18 cellular contexts compared by ENCODE assay signal in the genomic region with DNA sequence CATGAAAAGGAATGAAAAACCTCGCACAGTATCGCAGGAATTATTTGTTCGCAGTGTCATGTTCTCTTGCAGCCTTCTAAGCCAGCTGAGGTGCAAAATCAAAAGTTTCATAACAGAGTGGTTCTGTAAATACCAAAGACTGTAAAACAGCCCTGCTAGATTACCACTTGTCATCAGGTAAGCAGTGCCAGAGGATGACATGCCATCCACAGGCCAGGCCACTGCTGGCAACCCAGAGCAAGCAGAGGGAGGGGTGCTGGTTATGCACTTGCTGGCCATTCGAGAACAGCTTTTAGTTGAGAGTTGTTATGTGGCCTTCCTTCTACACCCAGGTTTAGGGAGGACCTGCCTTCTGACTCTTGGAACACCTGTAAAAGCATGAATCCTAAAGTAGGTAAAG.
A peak's percentile ranks its signal among the peaks of the same experiment; 100 is the strongest.
DNase-seq lines count a peak whose midpoint lies in the region; ATAC-seq, FAIRE-seq and TF ChIP-seq lines count a peak whose summit lies in the region.
"Had no signal": no experiment of that assay in that cellular context is flagged by ENCODE, and none has a peak within 500 bp of the region (broad histone marks: within the 10 kb centered on the region; RNA-seq: fewer than 3 reads in every experiment).

No MANE protein-coding gene starts in this region.

- ATAC-seq in HepG2, result no peak
- ATAC-seq in left lung, result peak; percentile 57
- no peak for ATAC-seq in HG02970 (IDR thresholded peaks at IDR 0.05; ENCODE audit: low FRiP score, unreplicated experiment)
- ATAC-seq: activated CD4-positive, CD25-positive, alpha-beta regulatory T cell treated with anti-CD3 and anti-CD28 coated beads, Interleukin-2, amount 50 U/mL, for 24 hours had no signal

- H3K27me3 Mint-ChIP-seq in dendritic cell treated with granulocyte-macrophage colony-stimulating factor and Interleukin-4, amounts not matched to agents 40 ng/mL and 50 ng/mL, for 4 days, result no peaks in the 10 kb centered on the region

- TF ChIP-seq EP300 in HepG2 (IDR thresholded peaks at IDR 0.05; ENCODE audit: low read depth in 2 of 2, low read length in 2 of 2), result no peak
- no peak for TF ChIP-seq EP300 in HepG2 (CRISPR knock-in tag; IDR thresholded peaks at IDR 0.05; ENCODE audit: borderline replicate concordance)
- no peak for TF ChIP-seq EP300 in transverse colon (IDR thresholded peaks at IDR 0.05; ENCODE audit: low read depth)

- peaks cover 60% of the 10 kb centered on the region for H3K79me2 ChIP-seq in HepG2 (ENCODE audit: insufficient read depth, low read length)
- H3K79me2 ChIP-seq in MM.1S (ENCODE audit: low read length), result peaks cover 98% of the 10 kb centered on the region

- H3K4me2 ChIP-seq in HepG2 (ENCODE audit: low read depth, low read length), result no peak overlapping the region
- no peak overlapping the region for H3K4me2 ChIP-seq in MM.1S (ENCODE audit: low read depth, low read length)

- H3K4me3 ChIP-seq in liver (ENCODE audit: low read depth in 1 of 3, low read length in 3 of 3), result no peak overlapping the region
- H3K4me3 ChIP-seq in HepG2 (replicated peaks in 1 of 3; ENCODE audit: insufficient read depth in 1 of 3, low read depth in 2 of 3, low read length in 3 of 3), result no peak overlapping the region
- no peak overlapping the region for H3K4me3 ChIP-seq in left lung
- no peak overlapping the region for H3K4me3 ChIP-seq in transverse colon
- no peak overlapping the region for H3K4me3 ChIP-seq in MM.1S (ENCODE audit: low read length)

- no peak overlapping the region for H2AFZ ChIP-seq in HepG2 (ENCODE audit: low read length)
- no peak overlapping the region for H2AFZ ChIP-seq in MM.1S (ENCODE audit: low read length)

- H3K36me3 ChIP-seq in liver (ENCODE audit: control insufficient read depth in 4 of 4, insufficient read depth in 3 of 4, low read depth in 1 of 4, low read length in 3 of 4) (peaks cover 0 to 2% (median 0%) of the 10 kb centered on the region in 4 donors), HepG2 (replicated peaks in 1 of 2; ENCODE audit: control insufficient read depth in 1 of 2, insufficient read depth in 2 of 2, low read length in 2 of 2) (peaks cover 3 to 4% of the 10 kb centered on the region in 2 experiments; a peak in 2 of 5 replicates), left lung (no peaks in the 10 kb centered on the region), transverse colon (no peaks in the 10 kb centered on the region), MM.1S (replicated peaks; ENCODE audit: insufficient read depth, low read length) (no peaks in the 10 kb centered on the region)

- intact Hi-C loops in HepG2 (cut with micrococcal nuclease; ENCODE audit: unreplicated experiment) (no loop called here), left lung (cut with DNase I) (no loop called here), transverse colon (cut with DNase I; ENCODE audit: low total_unique reads) (no loop called here)
- intact Hi-C loops in dendritic cell treated with granulocyte-macrophage colony-stimulating factor and Interleukin-4, amounts not matched to agents 40 ng/mL and 50 ng/mL, for 4 days (cut with micrococcal nuclease), result loop anchor here (5.0 kb wide), 1 partner anchor 68 kb away; no protein-coding TSS in a partner anchor

- peaks cover 37% of the 10 kb centered on the region for H3K36me3 Mint-ChIP-seq in dendritic cell treated with granulocyte-macrophage colony-stimulating factor and Interleukin-4, amounts not matched to agents 40 ng/mL and 50 ng/mL, for 4 days (ENCODE audit: low read depth)

- DNase-seq in HepG2 (ENCODE audit: low spot score) (no peak), left lung (no peak), transverse colon (peak; percentile 68), MM.1S (no peak)
- no peak for DNase-seq in stimulated activated CD4-positive, alpha-beta T cell treated with anti-CD3 and anti-CD28 coated beads, Interleukin-12 subunit alpha, Interleukin-12 subunit beta, amount 100 ng/mL, for 4 hours
- DNase-seq: activated naive CD4-positive, alpha-beta T cell; DMS 273 treated with DMSO at 0.1 percent for 48 hours; effector CD8-positive, alpha-beta T cell; HFFc6; KBM-7; NCI-H1092 treated with DMSO at 0.1 percent for 48 hours; NCI-H2171; occipital lobe had no signal

- H3K9me3 ChIP-seq in liver (ENCODE audit: control insufficient read depth in 4 of 4, low read length in 3 of 4) (no peaks in the 10 kb centered on the region), HepG2 (ENCODE audit: low read length) (no peaks in the 10 kb centered on the region), left lung (no peaks in the 10 kb centered on the region), transverse colon (no peaks in the 10 kb centered on the region), MM.1S (replicated peaks; ENCODE audit: insufficient read depth, low read length) (no peaks in the 10 kb centered on the region)

- CTCF ChIA-PET in HepG2 (lab: Yijun Ruan, JAX; ENCODE audit: low intra/inter-chr PET ratio, low total read pairs), result no interaction called here

- H3F3A ChIP-seq in MM.1S (ENCODE audit: insufficient read depth, low read length), result no peaks in the 10 kb centered on the region

- no TSS peak for BruUV-seq in HepG2 (replicated peaks; lab: Mats Ljungman, UMichigan)

- H3K4me1 Mint-ChIP-seq in dendritic cell treated with granulocyte-macrophage colony-stimulating factor and Interleukin-4, amounts not matched to agents 40 ng/mL and 50 ng/mL, for 4 days (ENCODE audit: low read depth), result peaks cover 95% of the 10 kb centered on the region

- POLR2A ChIA-PET in HepG2 (lab: Yijun Ruan, JAX), result no interaction called here

- H3K27me3 ChIP-seq in liver (ENCODE audit: control insufficient read depth in 4 of 4, insufficient read depth in 4 of 4, low read length in 3 of 4) (no peaks in the 10 kb centered on the region), HepG2 (ENCODE audit: control insufficient read depth in 1 of 2, insufficient read depth in 2 of 2, low read length in 2 of 2) (no peaks in the 10 kb centered on the region), left lung (no peaks in the 10 kb centered on the region), transverse colon (no peaks in the 10 kb centered on the region), MM.1S (replicated peaks; ENCODE audit: insufficient read depth, low read length) (no peaks in the 10 kb centered on the region)

- TF ChIP-seq CTCF in liver (IDR thresholded peaks at IDR 0.05; ENCODE audit: low read depth, low read length, missing input control) (no peak), HepG2 (CRISPR knock-in tag; IDR thresholded peaks at IDR 0.05) (no peak), left lung (IDR thresholded peaks at IDR 0.05) (no peak), transverse colon (IDR thresholded peaks at IDR 0.05) (no peak), MM.1S (IDR thresholded peaks at IDR 0.05; ENCODE audit: low read length) (no peak)

- no peak for FAIRE-seq in HepG2 (lab: Jason Lieb, UNC)
- FAIRE-seq: astrocyte had no signal

- H4K20me1 ChIP-seq in HepG2 (ENCODE audit: insufficient read depth, low read length), result peaks cover 10% of the 10 kb centered on the region
- H4K20me1 ChIP-seq in MM.1S (ENCODE audit: insufficient read depth, low read length), result no peaks in the 10 kb centered on the region

- H3K27ac ChIP-seq in liver (ENCODE audit: low read depth in 1 of 2, low read length in 2 of 2) (no peak overlapping the region), HepG2 (ENCODE audit: extremely low read length, insufficient read depth, low read length) (no peak overlapping the region), left lung (peak overlapping the region; percentile 13 to 39), transverse colon (peak overlapping the region; percentile 78 to 87 (median 80)), MM.1S (ENCODE audit: low read length) (no peak overlapping the region)

- H3K27ac Mint-ChIP-seq in dendritic cell treated with granulocyte-macrophage colony-stimulating factor and Interleukin-4, amounts not matched to agents 40 ng/mL and 50 ng/mL, for 4 days, result peak overlapping the region; percentile 71
- H3K27ac Mint-ChIP-seq: HFFc6 had no signal

- no peak overlapping the region for H3K4me3 Mint-ChIP-seq in dendritic cell treated with granulocyte-macrophage colony-stimulating factor and Interleukin-4, amounts not matched to agents 40 ng/mL and 50 ng/mL, for 4 days
- H3K4me3 Mint-ChIP-seq: HFFc6 had no signal

- WGBS in liver, result 61% methylated on average over 4 of the region's 4 CpGs
- 94% methylated on average over 4 of the region's 4 CpGs for WGBS in HepG2 (ENCODE audit: low lambda C conversion rate)
- 40 to 61% methylated on average over 3 to 4 of the region's 4 CpGs for WGBS in transverse colon (ENCODE audit: low coverage in 1 of 2), 2 donors

- H3K9me2 ChIP-seq in MM.1S (replicated peaks; ENCODE audit: insufficient read depth, low read length), result no peaks in the 10 kb centered on the region

- no peak overlapping the region for H3K9ac ChIP-seq in liver (ENCODE audit: low read depth in 1 of 2, low read length in 2 of 2)
- no peak overlapping the region for H3K9ac ChIP-seq in HepG2 (ENCODE audit: insufficient read depth, low read depth, low read length)
- no peak overlapping the region for H3K9ac ChIP-seq in MM.1S (ENCODE audit: low read length)

- peaks cover 9 to 19% (median 13%) of the 10 kb centered on the region in 4 donors for H3K4me1 ChIP-seq in liver (ENCODE audit: control insufficient read depth in 4 of 4, insufficient read depth in 4 of 4, low read length in 3 of 4)
- H3K4me1 ChIP-seq in HepG2 (ENCODE audit: insufficient read depth, low read length), result peaks cover 2% of the 10 kb centered on the region; the same call in 1 of the 2 replicates
- H3K4me1 ChIP-seq in left lung, result peaks cover 28 to 69% of the 10 kb centered on the region in 2 donors
- peaks cover 25 to 74% (median 60%) of the 10 kb centered on the region in 4 donors for H3K4me1 ChIP-seq in transverse colon
- peaks cover 34% of the 10 kb centered on the region for H3K4me1 ChIP-seq in MM.1S (ENCODE audit: low read length)

- no peaks in the 10 kb centered on the region for H3K9me3 Mint-ChIP-seq in dendritic cell treated with granulocyte-macrophage colony-stimulating factor and Interleukin-4, amounts not matched to agents 40 ng/mL and 50 ng/mL, for 4 days
- H3K9me3 Mint-ChIP-seq: HFFc6 had no signal

- in situ Hi-C loops in HepG2 (cut with HindIII; ENCODE audit: extremely low pct_ligation_motif_present, low pct_unique_long_range_greater_than_20kb), result no loop called here
- in situ Hi-C loops in transverse colon (cut with MboI; ENCODE audit: low pct_ligation_motif_present in 1 of 4, low pct_unique_long_range_greater_than_20kb in 1 of 4, low sequenced_read_pairs in 3 of 4), result no loop called here

- TF ChIP-seq POLR2A in HepG2 (IDR thresholded peaks at IDR 0.05; ENCODE audit: insufficient read depth in 1 of 2, low read depth in 2 of 2, low read length in 2 of 2) (no peak), transverse colon (IDR thresholded peaks at IDR 0.05) (no peak)

- TF ChIP-seq RAD21 in liver (IDR thresholded peaks at IDR 0.05) (no peak), HepG2 (CRISPR knock-in tag; IDR thresholded peaks at IDR 0.05) (no peak)

TF ChIP-seq in liver, 16 proteins besides CTCF, POLR2A, EP300 and RAD21:
- TF ChIP-seq HNF4G (IDR thresholded peaks at IDR 0.05), result no peak
- TF ChIP-seq FOXA2 (IDR thresholded peaks at IDR 0.05), result peak; percentile 29

Comparison
In these comparisons a context has a peak if more than half of its experiments do, and no peak if none do; other contexts are left out.
1. H3K27ac ChIP-seq: peak in left lung (2 of 2) and transverse colon (4 of 4); none in liver (0 of 2), HepG2 (single experiment) and MM.1S (single experiment).